Comparison of ENCODE assay signal across 7 cellular contexts in the genomic region with DNA sequence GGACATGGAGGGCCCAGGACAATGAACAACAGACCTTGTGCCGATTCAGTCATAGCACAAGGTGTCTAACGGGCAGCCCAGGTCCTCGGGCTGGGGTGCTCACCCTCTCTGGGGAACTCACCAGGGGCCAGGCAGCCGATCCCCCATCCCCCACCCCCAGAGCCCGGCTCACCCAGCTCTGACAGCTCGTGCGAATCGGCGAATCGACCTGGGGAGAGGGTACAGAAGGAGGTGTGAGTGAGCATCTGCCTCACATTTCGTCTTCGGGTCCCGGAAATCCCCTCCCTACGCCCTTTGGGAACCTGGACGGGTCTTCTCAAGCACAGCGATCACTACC. TPM values are rescaled to one million over a fixed set of nuclear protein-coding genes. Genes with fewer than 3 reads are reported as not detected.
DNase-seq lines count a peak whose midpoint lies in the region; ATAC-seq and TF ChIP-seq lines count a peak whose summit lies in the region.

No MANE protein-coding gene starts in this region.

- H3K27me3 ChIP-seq in OCI-LY3 (ENCODE audit: low read depth, low read length) (no peaks in the 10 kb centered on the region), esophagus (ENCODE audit: control insufficient read depth in 1 of 2, insufficient read depth in 2 of 2, low read length in 2 of 2) (no peaks in the 10 kb centered on the region)

- H3K27me3 Mint-ChIP-seq in progenitor cell of endocrine pancreas: no peaks in the 10 kb centered on the region

- peak overlapping the region; percentile 95 for H3K4me3 Mint-ChIP-seq in progenitor cell of endocrine pancreas (ENCODE audit: low read depth)

- ATAC-seq in GM21619 (IDR thresholded peaks at IDR 0.05; ENCODE audit: unreplicated experiment) (peak; percentile 1), HG03521 (IDR thresholded peaks at IDR 0.05; ENCODE audit: unreplicated experiment) (no peak), GM18517 (IDR thresholded peaks at IDR 0.05; ENCODE audit: unreplicated experiment) (no peak)

- DNase-seq in progenitor cell of endocrine pancreas (ENCODE audit: low spot score, unreplicated experiment): no peak
- DNase-seq in germinal center (ENCODE audit: low spot score): no peak

- peak overlapping the region; percentile 95 for H3K4me3 ChIP-seq in OCI-LY3 (ENCODE audit: low read length)
- H3K4me3 ChIP-seq in esophagus (ENCODE audit: low read depth in 1 of 2, low read length in 2 of 2): peak overlapping the region; percentile 90 to 92

- peak overlapping the region; percentile 98 for H3K27ac Mint-ChIP-seq in progenitor cell of endocrine pancreas

- H3K4me1 ChIP-seq in OCI-LY3 (ENCODE audit: low read length): peaks cover 8% of the 10 kb centered on the region; the same call in 1 of the 2 replicates
- H3K4me1 ChIP-seq in esophagus (ENCODE audit: control insufficient read depth in 2 of 2, insufficient read depth in 2 of 2, low read length in 1 of 2): peaks cover 2 to 14% of the 10 kb centered on the region in 2 donors

- TF ChIP-seq CTCF in OCI-LY3 (IDR thresholded peaks at IDR 0.05; ENCODE audit: low read depth, low read length) (no peak), progenitor cell of endocrine pancreas (IDR thresholded peaks at IDR 0.05; ENCODE audit: unreplicated experiment) (no peak)

- no peaks in the 10 kb centered on the region for H3K9me3 ChIP-seq in OCI-LY3 (ENCODE audit: insufficient read depth, low read length)
- H3K9me3 ChIP-seq in esophagus (ENCODE audit: control insufficient read depth in 2 of 2, insufficient read depth in 1 of 2, low read depth in 1 of 2, low read length in 1 of 2): no peaks in the 10 kb centered on the region

- peak overlapping the region; percentile 81 for H3K27ac ChIP-seq in OCI-LY3 (ENCODE audit: low read length)
- peak overlapping the region; percentile 92 to 96 for H3K27ac ChIP-seq in esophagus (ENCODE audit: low read depth in 2 of 2, low read length in 1 of 2)

- H3K9me3 Mint-ChIP-seq in progenitor cell of endocrine pancreas (ENCODE audit: low read depth): no peaks in the 10 kb centered on the region

- H4K20me1 ChIP-seq in OCI-LY3 (ENCODE audit: insufficient read depth, low read length): no peaks in the 10 kb centered on the region

- peak overlapping the region; percentile 8; the same call in 1 of the 2 replicates for H2AFZ ChIP-seq in OCI-LY3 (ENCODE audit: low read depth, low read length)

- peak overlapping the region; percentile 87 for H3K4me2 ChIP-seq in OCI-LY3 (ENCODE audit: low read length)

- peak overlapping the region; percentile 86 for H3K9ac ChIP-seq in OCI-LY3 (ENCODE audit: low read length)

- peaks cover 18% of the 10 kb centered on the region for H3K79me2 ChIP-seq in OCI-LY3 (ENCODE audit: low read length)

- no peaks in the 10 kb centered on the region for H3K36me3 Mint-ChIP-seq in progenitor cell of endocrine pancreas (ENCODE audit: insufficient read depth)

- H3K36me3 ChIP-seq in OCI-LY3 (replicated peaks; ENCODE audit: low read depth, low read length) (peaks cover 11% of the 10 kb centered on the region), esophagus (ENCODE audit: control insufficient read depth in 2 of 2, insufficient read depth in 2 of 2, low read length in 1 of 2) (peaks cover 13 to 26% of the 10 kb centered on the region in 2 donors)

- H3K4me1 Mint-ChIP-seq in progenitor cell of endocrine pancreas (ENCODE audit: low read depth): peaks cover 22% of the 10 kb centered on the region

- WGBS in esophagus, 2 donors: 3% methylated on average over 14 to 16 of the region's 16 CpGs

RNA-seq across cellular contexts. Expression of gene PEX16, which starts 0.4 kb away (rescaled TPM):
- 10 to 100 TPM; 18.9 to 29.1 TPM for polyA plus RNA-seq in esophagus
- 28.0 and 34.6 TPM in 2 replicates for total RNA-seq in progenitor cell of endocrine pancreas

RNA-seq across cellular contexts. Expression of gene LARGE2, which starts 5.2 kb away (rescaled TPM):
- 10 to 100 TPM; 20.7 to 45.8 TPM for polyA plus RNA-seq in esophagus
- 39.4 and 47.3 TPM in 2 replicates for total RNA-seq in progenitor cell of endocrine pancreas

RNA-seq across cellular contexts. Expression of gene FREY1, which starts 10.2 kb away (rescaled TPM):
- polyA plus RNA-seq in esophagus: under 1 TPM; 0.16 to 0.49 TPM
- total RNA-seq in progenitor cell of endocrine pancreas: 2.8 and 3.7 TPM in 2 replicates

RNA-seq across cellular contexts. Expression of gene MAPK8IP1, which starts 31.8 kb away (rescaled TPM):
- polyA plus RNA-seq in esophagus: 1 to 10 TPM in 1 of 2 donors, under 1 TPM in 1; 0.77 to 1.3 TPM
- total RNA-seq in progenitor cell of endocrine pancreas: 43.0 and 48.1 TPM in 2 replicates
